ENCODE assay signal across 1 cellular context in genomic region chr19:17074628-17075034, GRCh38.
TF ChIP-seq lines count a peak whose summit lies in the region.

No MANE protein-coding gene starts in this region.

TF ChIP-seq in SK-N-SH, 30 proteins besides CTCF, POLR2A, EP300 and RAD21 (continued from another document):
- TF ChIP-seq USF1 (IDR thresholded peaks at IDR 0.05; ENCODE audit: borderline replicate concordance, low read depth) (no peak), SIN3A (IDR thresholded peaks at IDR 0.05; ENCODE audit: borderline replicate concordance, low read depth, low read length) (no peak), FOXM1 (IDR thresholded peaks at IDR 0.05; ENCODE audit: low read depth) (no peak), GATA2 (CRISPR knock-in tag; IDR thresholded peaks at IDR 0.05) (no peak)
